1 cellular context compared by ENCODE assay signal in genomic region chr2:129605654-129606053, GRCh38.
TF ChIP-seq lines count a peak whose summit lies in the region.

No MANE protein-coding gene starts in this region.

TF ChIP-seq in SK-N-SH, 30 proteins besides CTCF, POLR2A, EP300 and RAD21 (continued from another document):
- TF ChIP-seq ELF1 (IDR thresholded peaks at IDR 0.05) (no peak), POLR2AphosphoS5 (IDR thresholded peaks at IDR 0.05; ENCODE audit: low read depth, low read length) (no peak)
